In the genomic region with DNA sequence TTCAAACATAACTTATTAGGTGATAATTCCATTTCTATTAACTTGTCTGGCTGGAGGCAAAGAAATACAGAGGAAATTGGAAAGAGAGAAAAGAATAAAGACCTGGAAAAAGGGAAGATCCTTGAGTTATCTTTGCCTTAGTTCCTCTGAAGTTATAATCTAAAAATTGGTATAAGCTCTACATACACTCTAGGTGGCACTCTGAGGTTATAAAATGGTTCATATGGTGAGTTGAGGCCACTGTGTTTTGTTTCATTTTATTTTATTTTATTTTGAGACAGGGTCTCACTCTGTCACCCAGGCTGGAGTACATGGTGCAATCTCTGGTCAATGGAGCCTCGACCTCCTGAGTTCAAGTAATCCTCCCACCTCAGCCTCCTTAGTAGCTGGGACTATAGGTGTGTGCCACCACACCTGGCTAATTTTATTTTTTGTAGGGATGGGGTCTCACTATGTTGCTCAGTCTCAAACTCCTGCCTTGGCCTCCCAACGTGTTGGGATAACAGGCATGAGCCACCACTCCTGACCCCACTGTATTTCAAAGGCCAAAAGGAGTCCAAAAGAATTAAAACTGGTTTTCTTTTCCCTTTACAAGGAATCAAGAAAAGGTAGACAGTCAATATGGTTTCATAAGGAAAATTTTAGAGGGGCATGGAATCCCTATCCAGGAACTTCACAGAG, we compare ENCODE assay signal across 12 cellular contexts. TPM values are rescaled to one million over a fixed set of nuclear protein-coding genes. Genes with fewer than 3 reads are reported as not detected.
DNase-seq lines count a peak whose midpoint lies in the region; ATAC-seq and TF ChIP-seq lines count a peak whose summit lies in the region.
"Had no signal": no experiment of that assay in that cellular context is flagged by ENCODE, and none has a peak within 500 bp of the region (broad histone marks: within the 10 kb centered on the region; RNA-seq: fewer than 3 reads in every experiment).

No MANE protein-coding gene starts in this region.

- no peak overlapping the region for H2BK5ac ChIP-seq in mesendoderm (ENCODE audit: low read length)

- DNase-seq in GF-D8 (lab: John Stamatoyannopoulos, UW) = peak; percentile 6
- DNase-seq in MM.1S = no peak
- DNase-seq in WERI-Rb-1 = no peak
- DNase-seq in mesendoderm = peak; percentile 22
- DNase-seq: activated CD4-positive, alpha-beta memory T cell treated with anti-CD3 and anti-CD28 coated beads for 36 hours; MG63; SHP77 treated with DMSO at 0.1 percent for 48 hours had no signal

- no peak overlapping the region for H2BK15ac ChIP-seq in mesendoderm (replicated peaks; ENCODE audit: low read depth)

- H3K36me3 ChIP-seq in MM.1S (replicated peaks; ENCODE audit: insufficient read depth, low read length) (no peaks in the 10 kb centered on the region), WERI-Rb-1 (no peaks in the 10 kb centered on the region), mesendoderm (ENCODE audit: control insufficient read depth, insufficient read depth, low read length) (no peaks in the 10 kb centered on the region)
- H3K36me3 ChIP-seq: MG63 had no signal

- no peak overlapping the region for H3K4ac ChIP-seq in mesendoderm (ENCODE audit: low read depth, low read length)

- H3K23ac ChIP-seq in mesendoderm (ENCODE audit: low read length) = no peak overlapping the region

- TF ChIP-seq CTCF in MM.1S (IDR thresholded peaks at IDR 0.05; ENCODE audit: low read length) = 0 out of 2 replicates have a peak, but pooled peaks have one; percentile 16
- TF ChIP-seq CTCF in WERI-Rb-1 (IDR thresholded peaks at IDR 0.05; ENCODE audit: low read depth, low read length) = peak; percentile 26; the same call in 1 of the 2 replicates

- H3K56ac ChIP-seq in mesendoderm (ENCODE audit: low read length) = no peak overlapping the region

- H3K9me3 ChIP-seq in MM.1S (replicated peaks; ENCODE audit: insufficient read depth, low read length) = no peaks in the 10 kb centered on the region
- no peaks in the 10 kb centered on the region for H3K9me3 ChIP-seq in WERI-Rb-1 (ENCODE audit: severe bottlenecking)
- H3K9me3 ChIP-seq: MG63 had no signal

- H3K4me1 ChIP-seq in MM.1S (ENCODE audit: low read length) (no peaks in the 10 kb centered on the region), mesendoderm (ENCODE audit: control insufficient read depth, low read depth, low read length) (no peaks in the 10 kb centered on the region)

- H3K4me3 ChIP-seq in MM.1S (ENCODE audit: low read length) (no peak overlapping the region), WERI-Rb-1 (ENCODE audit: low read depth, low read length) (no peak overlapping the region), mesendoderm (ENCODE audit: low read length) (no peak overlapping the region)
- H3K4me3 ChIP-seq: lung, MG63 had no signal

- no peaks in the 10 kb centered on the region for H3F3A ChIP-seq in MM.1S (ENCODE audit: insufficient read depth, low read length)

- no peak overlapping the region for H2BK120ac ChIP-seq in mesendoderm (ENCODE audit: low read depth, low read length)

- H4K20me1 ChIP-seq in MM.1S (ENCODE audit: insufficient read depth, low read length) = no peaks in the 10 kb centered on the region

- H3K9me2 ChIP-seq in MM.1S (replicated peaks; ENCODE audit: insufficient read depth, low read length) = no peaks in the 10 kb centered on the region

- no peak overlapping the region for H4K8ac ChIP-seq in mesendoderm (ENCODE audit: low read depth, low read length)

- no CpG with 5 or more reads among the region's 2 CpGs for WGBS in mesendoderm (ENCODE audit: extremely low coverage, insufficient coverage, low lambda C conversion rate)

- H3K4me2 ChIP-seq in MM.1S (ENCODE audit: low read depth, low read length) (no peak overlapping the region), mesendoderm (ENCODE audit: low read length) (no peak overlapping the region)

- no peak overlapping the region for H3K9ac ChIP-seq in MM.1S (ENCODE audit: low read length)
- H3K9ac ChIP-seq in mesendoderm (ENCODE audit: low read length) = no peak overlapping the region

- no peak overlapping the region for H2AK5ac ChIP-seq in mesendoderm (ENCODE audit: low read length)

- H3K79me1 ChIP-seq in mesendoderm (ENCODE audit: low read length) = no peaks in the 10 kb centered on the region

- H3K27ac ChIP-seq in MM.1S (ENCODE audit: low read length) (no peak overlapping the region), WERI-Rb-1 (no peak overlapping the region), mesendoderm (ENCODE audit: low read depth, low read length) (no peak overlapping the region)

- H3K79me2 ChIP-seq in MM.1S (ENCODE audit: low read length) (no peaks in the 10 kb centered on the region), mesendoderm (ENCODE audit: control insufficient read depth, insufficient read depth, low read length) (no peaks in the 10 kb centered on the region)

- H3K18ac ChIP-seq in mesendoderm (ENCODE audit: low read length) = no peak overlapping the region

- no peak for ATAC-seq in activated CD4-positive, CD25-positive, alpha-beta regulatory T cell treated with anti-CD3 and anti-CD28 coated beads, Interleukin-2, amount 50 U/mL, for 24 hours
- ATAC-seq in GM18907 (IDR thresholded peaks at IDR 0.05; ENCODE audit: unreplicated experiment) = no peak
- ATAC-seq in GM21447 (IDR thresholded peaks at IDR 0.05; ENCODE audit: unreplicated experiment) = no peak

- H3K27me3 ChIP-seq in MM.1S (replicated peaks; ENCODE audit: insufficient read depth, low read length) = no peaks in the 10 kb centered on the region
- no peaks in the 10 kb centered on the region for H3K27me3 ChIP-seq in WERI-Rb-1 (ENCODE audit: insufficient read depth, low read depth, severe bottlenecking)
- no peaks in the 10 kb centered on the region for H3K27me3 ChIP-seq in mesendoderm (ENCODE audit: insufficient read depth, low read length, poor library complexity)

- no peak overlapping the region for H2AFZ ChIP-seq in MM.1S (ENCODE audit: low read length)

- no peak overlapping the region for H4K5ac ChIP-seq in mesendoderm (ENCODE audit: low read length)

RNA-seq across cellular contexts. Expression of gene GPX6, which starts 19.4 kb away (rescaled TPM):
- not detected for polyA plus RNA-seq in mesendoderm (2013, experiment 1 of 2)
- not detected for polyA plus RNA-seq in mesendoderm (2013, experiment 2 of 2)
- polyA plus RNA-seq: adipose tissue, lung had no signal

RNA-seq across cellular contexts. Expression of gene GPX5, which starts 29.4 kb away (rescaled TPM):
- 0.15 TPM for polyA plus RNA-seq in mesendoderm (2013, experiment 1 of 2)
- polyA plus RNA-seq in mesendoderm (2013, experiment 2 of 2) = 0.18 TPM
- polyA plus RNA-seq: adipose tissue, lung had no signal

RNA-seq across cellular contexts. Expression of gene ZSCAN23, which starts 52.9 kb away (rescaled TPM):
- 0.65 TPM for polyA plus RNA-seq in mesendoderm (2013, experiment 1 of 2)
- polyA plus RNA-seq in mesendoderm (2013, experiment 2 of 2) = 0.76 TPM

Comparison
In these comparisons a context has a peak if more than half of its experiments do, and no peak if none do; other contexts are left out.
1. DNase-seq: peak in GF-D8 (single experiment) and mesendoderm (single experiment); none in MM.1S (single experiment) and WERI-Rb-1 (single experiment).